In the genomic region with DNA sequence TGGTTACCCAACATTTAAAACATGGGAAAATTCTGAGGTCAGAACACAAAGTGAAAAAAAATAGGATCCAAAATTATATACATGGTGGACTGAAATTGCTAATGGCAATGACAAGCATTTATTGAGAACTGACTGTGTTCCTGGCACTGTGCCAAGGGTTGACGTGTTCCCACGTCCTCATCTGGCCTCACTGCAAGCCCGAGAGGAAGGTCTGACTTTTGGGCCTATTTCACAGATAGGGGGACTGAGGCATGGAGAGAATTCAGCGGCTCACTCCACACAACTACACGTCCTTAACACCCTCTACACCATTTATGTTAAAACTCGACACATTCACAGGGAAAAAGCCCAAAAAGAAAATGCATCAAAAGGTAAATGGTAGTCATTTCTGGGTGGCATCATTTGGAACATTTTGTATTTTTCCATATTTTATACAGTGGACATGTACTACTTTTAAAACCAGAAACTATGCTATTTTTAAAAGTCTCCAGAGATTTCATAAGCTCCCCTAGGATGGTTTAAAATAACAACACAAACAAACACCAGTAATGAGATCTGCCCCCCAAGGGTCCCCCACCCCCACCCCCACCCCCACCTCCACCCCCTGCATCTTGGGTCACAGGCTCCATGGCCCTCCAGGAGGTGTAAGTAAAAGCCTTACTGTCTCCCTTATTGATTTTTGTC, we compare ENCODE assay signal across 1 cellular context.
TF ChIP-seq lines count a peak whose summit lies in the region.

No MANE protein-coding gene starts in this region.

TF ChIP-seq in HEK293, 187 proteins besides CTCF, POLR2A, EP300 and RAD21 (continued from another document and continues in another):
- TF ChIP-seq, protein P1, sequence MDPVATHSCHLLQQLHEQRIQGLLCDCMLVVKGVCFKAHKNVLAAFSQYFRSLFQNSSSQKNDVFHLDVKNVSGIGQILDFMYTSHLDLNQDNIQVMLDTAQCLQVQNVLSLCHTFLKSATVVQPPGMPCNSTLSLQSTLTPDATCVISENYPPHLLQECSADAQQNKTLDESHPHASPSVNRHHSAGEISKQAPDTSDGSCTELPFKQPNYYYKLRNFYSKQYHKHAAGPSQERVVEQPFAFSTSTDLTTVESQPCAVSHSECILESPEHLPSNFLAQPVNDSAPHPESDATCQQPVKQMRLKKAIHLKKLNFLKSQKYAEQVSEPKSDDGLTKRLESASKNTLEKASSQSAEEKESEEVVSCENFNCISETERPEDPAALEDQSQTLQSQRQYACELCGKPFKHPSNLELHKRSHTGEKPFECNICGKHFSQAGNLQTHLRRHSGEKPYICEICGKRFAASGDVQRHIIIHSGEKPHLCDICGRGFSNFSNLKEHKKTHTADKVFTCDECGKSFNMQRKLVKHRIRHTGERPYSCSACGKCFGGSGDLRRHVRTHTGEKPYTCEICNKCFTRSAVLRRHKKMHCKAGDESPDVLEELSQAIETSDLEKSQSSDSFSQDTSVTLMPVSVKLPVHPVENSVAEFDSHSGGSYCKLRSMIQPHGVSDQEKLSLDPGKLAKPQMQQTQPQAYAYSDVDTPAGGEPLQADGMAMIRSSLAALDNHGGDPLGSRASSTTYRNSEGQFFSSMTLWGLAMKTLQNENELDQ (tag by site-specific recombination; IDR thresholded peaks at IDR 0.05; ENCODE audit: low read depth) = no peak
- TF ChIP-seq ZNF132 (tag by site-specific recombination; IDR thresholded peaks at IDR 0.05; ENCODE audit: borderline replicate concordance) = peak; percentile 80; the same call in 1 of the 2 replicates
- TF ChIP-seq ZBTB20 (tag by site-specific recombination; IDR thresholded peaks at IDR 0.05) = no peak
- TF ChIP-seq ZNF48 (tag by site-specific recombination; IDR thresholded peaks at IDR 0.05) = no peak
- TF ChIP-seq ZNF501 (tag by site-specific recombination; IDR thresholded peaks at IDR 0.05) = no peak
- TF ChIP-seq, protein P2, sequence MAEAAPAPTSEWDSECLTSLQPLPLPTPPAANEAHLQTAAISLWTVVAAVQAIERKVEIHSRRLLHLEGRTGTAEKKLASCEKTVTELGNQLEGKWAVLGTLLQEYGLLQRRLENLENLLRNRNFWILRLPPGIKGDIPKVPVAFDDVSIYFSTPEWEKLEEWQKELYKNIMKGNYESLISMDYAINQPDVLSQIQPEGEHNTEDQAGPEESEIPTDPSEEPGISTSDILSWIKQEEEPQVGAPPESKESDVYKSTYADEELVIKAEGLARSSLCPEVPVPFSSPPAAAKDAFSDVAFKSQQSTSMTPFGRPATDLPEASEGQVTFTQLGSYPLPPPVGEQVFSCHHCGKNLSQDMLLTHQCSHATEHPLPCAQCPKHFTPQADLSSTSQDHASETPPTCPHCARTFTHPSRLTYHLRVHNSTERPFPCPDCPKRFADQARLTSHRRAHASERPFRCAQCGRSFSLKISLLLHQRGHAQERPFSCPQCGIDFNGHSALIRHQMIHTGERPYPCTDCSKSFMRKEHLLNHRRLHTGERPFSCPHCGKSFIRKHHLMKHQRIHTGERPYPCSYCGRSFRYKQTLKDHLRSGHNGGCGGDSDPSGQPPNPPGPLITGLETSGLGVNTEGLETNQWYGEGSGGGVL (tag by site-specific recombination; IDR thresholded peaks at IDR 0.05) = peak; percentile 17; the same call in 1 of the 2 replicates
- no peak for TF ChIP-seq GLIS2 (tag by site-specific recombination; IDR thresholded peaks at IDR 0.05)
- no peak for TF ChIP-seq ZNF623 (tag by site-specific recombination; IDR thresholded peaks at IDR 0.05)
- 0 out of 2 replicates have a peak, but pooled peaks have one; percentile 24 for TF ChIP-seq ZNF2 (tag by site-specific recombination; IDR thresholded peaks at IDR 0.05)
- no peak for TF ChIP-seq ZNF292 (tag by site-specific recombination; IDR thresholded peaks at IDR 0.05; ENCODE audit: borderline replicate concordance, low read depth)
- TF ChIP-seq, protein P3, sequence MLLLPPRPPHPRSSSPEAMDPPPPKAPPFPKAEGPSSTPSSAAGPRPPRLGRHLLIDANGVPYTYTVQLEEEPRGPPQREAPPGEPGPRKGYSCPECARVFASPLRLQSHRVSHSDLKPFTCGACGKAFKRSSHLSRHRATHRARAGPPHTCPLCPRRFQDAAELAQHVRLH (tag by site-specific recombination; IDR thresholded peaks at IDR 0.05) = 0 out of 2 replicates have a peak, but pooled peaks have one; percentile 40
- no peak for TF ChIP-seq ZNF404 (tag by site-specific recombination; IDR thresholded peaks at IDR 0.05)
- TF ChIP-seq YY1 (tag by site-specific recombination; IDR thresholded peaks at IDR 0.05) = no peak
- TF ChIP-seq ZNF510 (tag by site-specific recombination; IDR thresholded peaks at IDR 0.05; ENCODE audit: insufficient replicate concordance) = no peak
- TF ChIP-seq ZNF37A (tag by site-specific recombination; IDR thresholded peaks at IDR 0.05) = peak; percentile 91
- TF ChIP-seq ZNF184 (tag by site-specific recombination; IDR thresholded peaks at IDR 0.05) = peak; percentile 97
- TF ChIP-seq ZNF837 (tag by site-specific recombination; IDR thresholded peaks at IDR 0.05) = no peak
- no peak for TF ChIP-seq SCRT1 (tag by site-specific recombination; IDR thresholded peaks at IDR 0.05; ENCODE audit: borderline replicate concordance)
- TF ChIP-seq ZFP37 (tag by site-specific recombination; IDR thresholded peaks at IDR 0.05) = no peak
- TF ChIP-seq ZNF146 (tag by site-specific recombination; IDR thresholded peaks at IDR 0.05) = no peak
- TF ChIP-seq, protein P4, sequence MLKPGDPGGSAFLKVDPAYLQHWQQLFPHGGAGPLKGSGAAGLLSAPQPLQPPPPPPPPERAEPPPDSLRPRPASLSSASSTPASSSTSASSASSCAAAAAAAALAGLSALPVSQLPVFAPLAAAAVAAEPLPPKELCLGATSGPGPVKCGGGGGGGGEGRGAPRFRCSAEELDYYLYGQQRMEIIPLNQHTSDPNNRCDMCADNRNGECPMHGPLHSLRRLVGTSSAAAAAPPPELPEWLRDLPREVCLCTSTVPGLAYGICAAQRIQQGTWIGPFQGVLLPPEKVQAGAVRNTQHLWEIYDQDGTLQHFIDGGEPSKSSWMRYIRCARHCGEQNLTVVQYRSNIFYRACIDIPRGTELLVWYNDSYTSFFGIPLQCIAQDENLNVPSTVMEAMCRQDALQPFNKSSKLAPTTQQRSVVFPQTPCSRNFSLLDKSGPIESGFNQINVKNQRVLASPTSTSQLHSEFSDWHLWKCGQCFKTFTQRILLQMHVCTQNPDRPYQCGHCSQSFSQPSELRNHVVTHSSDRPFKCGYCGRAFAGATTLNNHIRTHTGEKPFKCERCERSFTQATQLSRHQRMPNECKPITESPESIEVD (tag by site-specific recombination; IDR thresholded peaks at IDR 0.05) = peak; percentile 43; the same call in 1 of the 2 replicates
- no peak for TF ChIP-seq ZNF239 (tag by site-specific recombination; IDR thresholded peaks at IDR 0.05)
- no peak for TF ChIP-seq ZNF341 (tag by site-specific recombination; IDR thresholded peaks at IDR 0.05; ENCODE audit: low read depth)
- no peak for TF ChIP-seq ZNF791 (tag by site-specific recombination; IDR thresholded peaks at IDR 0.05)
- TF ChIP-seq EGR2 (tag by site-specific recombination; IDR thresholded peaks at IDR 0.05; ENCODE audit: low read depth) = no peak
- no peak for TF ChIP-seq ZBTB7A (tag by site-specific recombination; IDR thresholded peaks at IDR 0.05; ENCODE audit: low read depth)
- no peak for TF ChIP-seq ZSCAN23 (tag by site-specific recombination; IDR thresholded peaks at IDR 0.05)
- TF ChIP-seq KLF7 (tag by site-specific recombination; IDR thresholded peaks at IDR 0.05; ENCODE audit: borderline replicate concordance) = no peak
- 0 out of 2 replicates have a peak, but pooled peaks have one; percentile 76 for TF ChIP-seq ZNF473 (tag by site-specific recombination; IDR thresholded peaks at IDR 0.05)
- no peak for TF ChIP-seq SALL2 (tag by site-specific recombination; IDR thresholded peaks at IDR 0.05; ENCODE audit: borderline replicate concordance)
- TF ChIP-seq ZNF654 (tag by site-specific recombination; IDR thresholded peaks at IDR 0.05; ENCODE audit: low read depth) = no peak
- TF ChIP-seq, protein P5, sequence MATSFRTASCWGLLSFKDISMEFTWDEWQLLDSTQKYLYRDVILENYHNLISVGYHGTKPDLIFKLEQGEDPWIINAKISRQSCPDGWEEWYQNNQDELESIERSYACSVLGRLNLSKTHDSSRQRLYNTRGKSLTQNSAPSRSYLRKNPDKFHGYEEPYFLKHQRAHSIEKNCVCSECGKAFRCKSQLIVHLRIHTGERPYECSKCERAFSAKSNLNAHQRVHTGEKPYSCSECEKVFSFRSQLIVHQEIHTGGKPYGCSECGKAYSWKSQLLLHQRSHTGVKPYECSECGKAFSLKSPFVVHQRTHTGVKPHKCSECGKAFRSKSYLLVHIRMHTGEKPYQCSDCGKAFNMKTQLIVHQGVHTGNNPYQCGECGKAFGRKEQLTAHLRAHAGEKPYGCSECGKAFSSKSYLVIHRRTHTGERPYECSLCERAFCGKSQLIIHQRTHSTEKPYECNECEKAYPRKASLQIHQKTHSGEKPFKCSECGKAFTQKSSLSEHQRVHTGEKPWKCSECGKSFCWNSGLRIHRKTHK (tag by site-specific recombination; IDR thresholded peaks at IDR 0.05) = no peak
- no peak for TF ChIP-seq ZNF133 (tag by site-specific recombination; IDR thresholded peaks at IDR 0.05)
- no peak for TF ChIP-seq OVOL3 (tag by site-specific recombination; IDR thresholded peaks at IDR 0.05)
- no peak for TF ChIP-seq ZNF558 (tag by site-specific recombination; IDR thresholded peaks at IDR 0.05)
- no peak for TF ChIP-seq ZNF19 (tag by site-specific recombination; IDR thresholded peaks at IDR 0.05; ENCODE audit: low read depth)
- TF ChIP-seq ZNF600 (tag by site-specific recombination; IDR thresholded peaks at IDR 0.05) = no peak
- peak; percentile 89; the same call in 1 of the 2 replicates for TF ChIP-seq ZNF776 (tag by site-specific recombination; IDR thresholded peaks at IDR 0.05; ENCODE audit: borderline replicate concordance)
- peak; percentile 80; the same call in 1 of the 2 replicates for TF ChIP-seq ZNF571 (tag by site-specific recombination; IDR thresholded peaks at IDR 0.05)
- no peak for TF ChIP-seq ZNF768 (tag by site-specific recombination; IDR thresholded peaks at IDR 0.05)
- peak; percentile 97 for TF ChIP-seq ZNF561 (tag by site-specific recombination; IDR thresholded peaks at IDR 0.05; ENCODE audit: borderline replicate concordance)
- TF ChIP-seq ZNF426 (tag by site-specific recombination; IDR thresholded peaks at IDR 0.05) = no peak
- TF ChIP-seq ZNF747 (tag by site-specific recombination; IDR thresholded peaks at IDR 0.05) = no peak
- TF ChIP-seq ZNF302 (tag by site-specific recombination; IDR thresholded peaks at IDR 0.05; ENCODE audit: low read depth) = no peak
- TF ChIP-seq ZNF350 (tag by site-specific recombination; IDR thresholded peaks at IDR 0.05) = peak; percentile 95
- TF ChIP-seq OSR2 (tag by site-specific recombination; IDR thresholded peaks at IDR 0.05) = peak; percentile 23; the same call in 1 of the 2 replicates
- no peak for TF ChIP-seq WT1 (tag by site-specific recombination; IDR thresholded peaks at IDR 0.05)
- TF ChIP-seq TCF7L2 (IDR thresholded peaks at IDR 0.05; ENCODE audit: borderline replicate concordance, low read depth, low read length) = no peak
- TF ChIP-seq ZNF626 (tag by site-specific recombination; IDR thresholded peaks at IDR 0.05) = peak; percentile 96
- TF ChIP-seq KLF10 (tag by site-specific recombination; IDR thresholded peaks at IDR 0.05) = peak; percentile 92
- TF ChIP-seq KLF16 (tag by site-specific recombination; IDR thresholded peaks at IDR 0.05) = no peak
- TF ChIP-seq SP2 (tag by site-specific recombination; IDR thresholded peaks at IDR 0.05) = no peak
- TF ChIP-seq, protein P6, sequence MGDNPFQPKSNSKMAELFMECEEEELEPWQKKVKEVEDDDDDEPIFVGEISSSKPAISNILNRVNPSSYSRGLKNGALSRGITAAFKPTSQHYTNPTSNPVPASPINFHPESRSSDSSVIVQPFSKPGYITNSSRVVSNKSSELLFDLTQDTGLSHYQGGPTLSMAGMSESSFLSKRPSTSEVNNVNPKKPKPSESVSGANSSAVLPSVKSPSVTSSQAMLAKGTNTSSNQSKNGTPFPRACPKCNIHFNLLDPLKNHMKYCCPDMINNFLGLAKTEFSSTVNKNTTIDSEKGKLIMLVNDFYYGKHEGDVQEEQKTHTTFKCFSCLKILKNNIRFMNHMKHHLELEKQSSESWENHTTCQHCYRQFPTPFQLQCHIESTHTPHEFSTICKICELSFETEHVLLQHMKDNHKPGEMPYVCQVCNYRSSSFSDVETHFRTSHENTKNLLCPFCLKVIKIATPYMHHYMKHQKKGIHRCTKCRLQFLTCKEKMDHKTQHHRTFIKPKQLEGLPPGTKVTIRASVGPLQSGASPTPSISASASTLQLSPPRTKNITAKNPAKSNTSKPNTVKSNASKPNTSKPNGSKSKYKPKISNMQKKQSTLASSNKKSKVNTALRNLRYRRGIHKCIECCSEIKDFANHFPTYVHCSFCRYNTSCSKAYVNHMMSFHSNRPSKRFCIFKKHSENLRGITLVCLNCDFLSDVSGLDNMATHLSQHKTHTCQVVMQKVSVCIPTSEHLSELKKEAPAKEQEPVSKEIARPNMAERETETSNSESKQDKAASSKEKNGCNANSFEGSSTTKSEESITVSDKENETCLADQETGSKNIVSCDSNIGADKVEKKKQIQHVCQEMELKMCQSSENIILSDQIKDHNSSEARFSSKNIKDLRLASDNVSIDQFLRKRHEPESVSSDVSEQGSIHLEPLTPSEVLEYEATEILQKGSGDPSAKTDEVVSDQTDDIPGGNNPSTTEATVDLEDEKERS (tag by site-specific recombination; IDR thresholded peaks at IDR 0.05) = no peak
- no peak for TF ChIP-seq ZNF514 (tag by site-specific recombination; IDR thresholded peaks at IDR 0.05)
- TF ChIP-seq, protein P7, sequence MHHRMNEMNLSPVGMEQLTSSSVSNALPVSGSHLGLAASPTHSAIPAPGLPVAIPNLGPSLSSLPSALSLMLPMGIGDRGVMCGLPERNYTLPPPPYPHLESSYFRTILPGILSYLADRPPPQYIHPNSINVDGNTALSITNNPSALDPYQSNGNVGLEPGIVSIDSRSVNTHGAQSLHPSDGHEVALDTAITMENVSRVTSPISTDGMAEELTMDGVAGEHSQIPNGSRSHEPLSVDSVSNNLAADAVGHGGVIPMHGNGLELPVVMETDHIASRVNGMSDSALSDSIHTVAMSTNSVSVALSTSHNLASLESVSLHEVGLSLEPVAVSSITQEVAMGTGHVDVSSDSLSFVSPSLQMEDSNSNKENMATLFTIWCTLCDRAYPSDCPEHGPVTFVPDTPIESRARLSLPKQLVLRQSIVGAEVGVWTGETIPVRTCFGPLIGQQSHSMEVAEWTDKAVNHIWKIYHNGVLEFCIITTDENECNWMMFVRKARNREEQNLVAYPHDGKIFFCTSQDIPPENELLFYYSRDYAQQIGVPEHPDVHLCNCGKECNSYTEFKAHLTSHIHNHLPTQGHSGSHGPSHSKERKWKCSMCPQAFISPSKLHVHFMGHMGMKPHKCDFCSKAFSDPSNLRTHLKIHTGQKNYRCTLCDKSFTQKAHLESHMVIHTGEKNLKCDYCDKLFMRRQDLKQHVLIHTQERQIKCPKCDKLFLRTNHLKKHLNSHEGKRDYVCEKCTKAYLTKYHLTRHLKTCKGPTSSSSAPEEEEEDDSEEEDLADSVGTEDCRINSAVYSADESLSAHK (tag by site-specific recombination; IDR thresholded peaks at IDR 0.05) = peak; percentile 36; the same call in 1 of the 2 replicates
